ENCODE assay signal across 1 cellular context in genomic region chr10:34135515-34135914, GRCh38.
A peak's percentile ranks its signal among the peaks of the same experiment; 100 is the strongest.
TF ChIP-seq lines count a peak whose summit lies in the region.

No MANE protein-coding gene starts in this region.

TF ChIP-seq in GM12878, 131 proteins besides CTCF, POLR2A, EP300 and RAD21 (continued from another document):
- no peak for TF ChIP-seq REST (IDR thresholded peaks at IDR 0.05; ENCODE audit: low read depth, low read length)
- TF ChIP-seq CHD4 (IDR thresholded peaks at IDR 0.05), result no peak
- no peak for TF ChIP-seq ZNF24 (IDR thresholded peaks at IDR 0.05)
- no peak for TF ChIP-seq SRF (IDR thresholded peaks at IDR 0.05; ENCODE audit: low read depth in 2 of 2, low read length in 2 of 2)
- no peak for TF ChIP-seq IRF4 (IDR thresholded peaks at IDR 0.05; ENCODE audit: low read depth, low read length)
- TF ChIP-seq ZBTB33 (IDR thresholded peaks at IDR 0.05), result no peak
- no peak for TF ChIP-seq YBX1 (IDR thresholded peaks at IDR 0.05)
- peak; percentile 70 to 72; a peak in 3 of 4 replicates for TF ChIP-seq IKZF2 (IDR thresholded peaks at IDR 0.05)
- no peak for TF ChIP-seq EGR1 (IDR thresholded peaks at IDR 0.05; ENCODE audit: borderline replicate concordance in 1 of 2, low read depth in 2 of 2, low read length in 2 of 2)
- no peak for TF ChIP-seq RFX5 (IDR thresholded peaks at IDR 0.05; ENCODE audit: low read depth, low read length)
- TF ChIP-seq ZNF384 (IDR thresholded peaks at IDR 0.05; ENCODE audit: borderline replicate concordance, low read depth, low read length), result 0 out of 2 replicates have a peak, but pooled peaks have one; percentile 59
- peak; percentile 21 for TF ChIP-seq MEF2B (IDR thresholded peaks at IDR 0.05; ENCODE audit: partially characterized antibody, poor library complexity, severe bottlenecking)
- TF ChIP-seq SIN3A (IDR thresholded peaks at IDR 0.05; ENCODE audit: low read depth, low read length), result no peak
- TF ChIP-seq SMARCA5 (IDR thresholded peaks at IDR 0.05), result 0 out of 2 replicates have a peak, but pooled peaks have one; percentile 3
- TF ChIP-seq BCL3 (IDR thresholded peaks at IDR 0.05; ENCODE audit: borderline replicate concordance, insufficient read depth, low read depth, low read length, poor library complexity, severe bottlenecking), result no peak
- TF ChIP-seq SPI1 (IDR thresholded peaks at IDR 0.05; ENCODE audit: borderline replicate concordance, insufficient read depth, low read depth, low read length), result peak; percentile 56; the same call in 1 of the 2 replicates
- TF ChIP-seq DPF2 (IDR thresholded peaks at IDR 0.05), result peak; percentile 38; the same call in 1 of the 2 replicates
